ENCODE assay signal across 9 cellular contexts in genomic region chr6:132084811-132085509, GRCh38.
A peak's percentile ranks its signal among the peaks of the same experiment; 100 is the strongest.
DNase-seq lines count a peak whose midpoint lies in the region; ATAC-seq, FAIRE-seq and TF ChIP-seq lines count a peak whose summit lies in the region.
"Had no signal": no experiment of that assay in that cellular context is flagged by ENCODE, and none has a peak within 500 bp of the region (broad histone marks: within the 10 kb centered on the region; RNA-seq: fewer than 3 reads in every experiment).

No MANE protein-coding gene starts in this region.

- H3K27ac Mint-ChIP-seq in astrocyte (ENCODE audit: unreplicated experiment) (peak overlapping the region; percentile 100), nephron progenitor cell (no peak overlapping the region)

- H3K27me3 ChIP-seq in astrocyte (ENCODE audit: insufficient read depth, low read length) = no peaks in the 10 kb centered on the region

- H3K36me3 ChIP-seq in astrocyte (ENCODE audit: insufficient read depth, low read length) = no peaks in the 10 kb centered on the region

- H3K9ac ChIP-seq in astrocyte (ENCODE audit: low read length) = peak overlapping the region; percentile 79

- H3K4me3 ChIP-seq in GM12864 (ENCODE audit: low read depth, low read length) (no peak overlapping the region), astrocyte (ENCODE audit: insufficient read depth, low read depth, low read length) (no peak overlapping the region)

- H3K27me3 Mint-ChIP-seq in astrocyte (ENCODE audit: low read depth, unreplicated experiment) (no peaks in the 10 kb centered on the region), nephron progenitor cell (ENCODE audit: low read depth, poor library complexity) (no peaks in the 10 kb centered on the region)

- no peak for TF ChIP-seq CTCF in GM12864 (IDR thresholded peaks at IDR 0.05; ENCODE audit: low read depth, low read length, missing control alignments)
- no peak for TF ChIP-seq CTCF in astrocyte (IDR thresholded peaks at IDR 0.05; ENCODE audit: insufficient read depth, low read depth, low read length)
- TF ChIP-seq CTCF in nephron progenitor cell (IDR thresholded peaks at IDR 0.05) = no peak

- H3K79me2 ChIP-seq in astrocyte (ENCODE audit: insufficient read depth, low read length) = no peaks in the 10 kb centered on the region

- H3K9me3 ChIP-seq in astrocyte (ENCODE audit: insufficient read depth, low read depth, low read length) = no peaks in the 10 kb centered on the region

- H3K4me2 ChIP-seq in astrocyte (ENCODE audit: low read length) = peak overlapping the region; percentile 59

- peak; percentile 95 for FAIRE-seq in astrocyte (lab: Jason Lieb, UNC)
- FAIRE-seq: islet of Langerhans had no signal

- no peaks in the 10 kb centered on the region for H4K20me1 ChIP-seq in astrocyte (ENCODE audit: insufficient read depth, low read length)

- H3K4me3 Mint-ChIP-seq in astrocyte (ENCODE audit: unreplicated experiment) (peak overlapping the region; percentile 34), nephron progenitor cell (no peak overlapping the region)

- peak; percentile 93 for ATAC-seq in HG02884 (IDR thresholded peaks at IDR 0.05; ENCODE audit: unreplicated experiment)

- peak overlapping the region; percentile 94 for H3K27ac ChIP-seq in astrocyte (ENCODE audit: low read depth, low read length)

- H3K36me3 Mint-ChIP-seq in astrocyte (ENCODE audit: low read depth, unreplicated experiment) = no peaks in the 10 kb centered on the region
- H3K36me3 Mint-ChIP-seq in nephron progenitor cell (ENCODE audit: low read depth) = no peaks in the 10 kb centered on the region

- no peak overlapping the region for H2AFZ ChIP-seq in astrocyte (ENCODE audit: low read depth, low read length)

- peaks cover 22% of the 10 kb centered on the region for H3K4me1 ChIP-seq in astrocyte (ENCODE audit: insufficient read depth, low read length)

- no peaks in the 10 kb centered on the region for H3K9me3 Mint-ChIP-seq in astrocyte (ENCODE audit: unreplicated experiment)
- H3K9me3 Mint-ChIP-seq in nephron progenitor cell = no peaks in the 10 kb centered on the region

- DNase-seq in GM12864 (ENCODE audit: low read depth) = peak; percentile 12
- peak; percentile 99 for DNase-seq in astrocyte (ENCODE audit: low read depth)
- DNase-seq in myocyte (ENCODE audit: low read depth) = peak; percentile 78
- no peak for DNase-seq in activated CD8-positive, alpha-beta memory T cell treated with anti-CD3 and anti-CD28 coated beads for 24 hours
- no peak for DNase-seq in medulla oblongata (ENCODE audit: extremely low spot score)
- no peak for DNase-seq in HPDE6-E6E7 (ENCODE audit: extremely low spot score)
- DNase-seq in nephron progenitor cell = no peak

- H3K4me1 Mint-ChIP-seq in astrocyte (ENCODE audit: low read depth, unreplicated experiment) (peaks cover 46% of the 10 kb centered on the region), nephron progenitor cell (peaks cover 6% of the 10 kb centered on the region)

Comparison
In these comparisons a context has a peak if more than half of its experiments do, and no peak if none do; other contexts are left out.
1. DNase-seq: peak in GM12864 (single experiment), astrocyte (single experiment) and myocyte (single experiment); none in activated CD8-positive, alpha-beta memory T cell treated with anti-CD3 and anti-CD28 coated beads for 24 hours (single experiment), medulla oblongata (single experiment), HPDE6-E6E7 (single experiment) and nephron progenitor cell (single experiment).